14 cellular contexts compared by ENCODE assay signal in genomic region chr2:215727507-215728503, GRCh38.
A peak's percentile ranks its signal among the peaks of the same experiment; 100 is the strongest.
DNase-seq lines count a peak whose midpoint lies in the region; ATAC-seq and TF ChIP-seq lines count a peak whose summit lies in the region.
"Had no signal": no experiment of that assay in that cellular context is flagged by ENCODE, and none has a peak within 500 bp of the region (broad histone marks: within the 10 kb centered on the region; RNA-seq: fewer than 3 reads in every experiment).

No MANE protein-coding gene starts in this region.

- no peak for TF ChIP-seq CTCF in AG10803 (conservative IDR thresholded peaks at IDR 0.05; ENCODE audit: low read length)
- no peak for TF ChIP-seq CTCF in fibroblast of villous mesenchyme (IDR thresholded peaks at IDR 0.05; ENCODE audit: insufficient read depth, low read depth, low read length)
- TF ChIP-seq CTCF in nephron progenitor cell (IDR thresholded peaks at IDR 0.05) = no peak

- H3K4me1 Mint-ChIP-seq in nephron progenitor cell = no peaks in the 10 kb centered on the region

- intact Hi-C loops in left cardiac atrium (cut with DNase I) = no loop called here

- H3K4me3 Mint-ChIP-seq in nephron progenitor cell = no peak overlapping the region

- H3K4me3 ChIP-seq in AG10803 (ENCODE audit: low read length) (no peak overlapping the region), fibroblast of villous mesenchyme (ENCODE audit: low read depth, low read length) (no peak overlapping the region)

- H3K27ac Mint-ChIP-seq in nephron progenitor cell = no peak overlapping the region

- H3K9me3 Mint-ChIP-seq in nephron progenitor cell = peaks cover 2% of the 10 kb centered on the region

- DNase-seq in AG10803 (ENCODE audit: low read depth) = peak; percentile 79
- peak; percentile 12 for DNase-seq in MV-4-11 (lab: John Stamatoyannopoulos, UW)
- peak; percentile 30 for DNase-seq in fibroblast of villous mesenchyme (ENCODE audit: low read depth)
- DNase-seq in mesenteric fat pad (ENCODE audit: low spot score) = no peak
- DNase-seq in nephron progenitor cell = no peak
- DNase-seq in left cardiac atrium = no peak
- DNase-seq in OCI-M2 (lab: John Stamatoyannopoulos, UW; ENCODE audit: unreplicated experiment) = no peak
- DNase-seq: activated T-cell treated with anti-CD3 and anti-CD28 coated beads, Interleukin-2, amount 50 U/mL, for 1 hour; BE2C; KBM-7; NCI-H748 treated with DMSO at 0.1 percent for 48 hours; stimulated activated CD4-positive, alpha-beta T cell treated with anti-CD3 and anti-CD28 coated beads, Interleukin-12 subunit alpha, Interleukin-12 subunit beta, amount 100 ng/mL, for 4 hours; T-helper 9 cell had no signal

- no peaks in the 10 kb centered on the region for H3K27me3 Mint-ChIP-seq in nephron progenitor cell (ENCODE audit: low read depth, poor library complexity)

- ATAC-seq in GM21447 (IDR thresholded peaks at IDR 0.05; ENCODE audit: unreplicated experiment) (peak; percentile 9), left cardiac atrium (no peak)

- H3K36me3 Mint-ChIP-seq in nephron progenitor cell (ENCODE audit: low read depth) = no peaks in the 10 kb centered on the region

Comparison
In these comparisons a context has a peak if more than half of its experiments do, and no peak if none do; other contexts are left out.
1. DNase-seq: peak in AG10803 (single experiment), MV-4-11 (single experiment) and fibroblast of villous mesenchyme (single experiment); none in mesenteric fat pad (single experiment), nephron progenitor cell (single experiment), left cardiac atrium (single experiment) and OCI-M2 (single experiment).